16 cellular contexts compared by ENCODE assay signal in genomic region chr3:134985841-134986520, GRCh38.
DNase-seq lines count a peak whose midpoint lies in the region; ATAC-seq and TF ChIP-seq lines count a peak whose summit lies in the region.
"Had no signal": no experiment of that assay in that cellular context is flagged by ENCODE, and none has a peak within 500 bp of the region (broad histone marks: within the 10 kb centered on the region; RNA-seq: fewer than 3 reads in every experiment).

No MANE protein-coding gene starts in this region.

- ATAC-seq in HG03108 (IDR thresholded peaks at IDR 0.05; ENCODE audit: unreplicated experiment): no peak
- ATAC-seq: Panc1 had no signal

- no peak overlapping the region for H3K4me3 ChIP-seq in fibroblast of mammary gland (ENCODE audit: control insufficient read depth, low read depth, low read length)
- H3K4me3 ChIP-seq: MG63 had no signal

- no peak for TF ChIP-seq CTCF in fibroblast of mammary gland (conservative IDR thresholded peaks at IDR 0.05; ENCODE audit: control insufficient read depth, insufficient read depth, low read depth, low read length)

- DNase-seq in AG20443 (ENCODE audit: low spot score) (peak; percentile 49), GM04504 (ENCODE audit: low read depth) (peak; percentile 18), fibroblast of mammary gland (ENCODE audit: low read depth) (peak; percentile 29), retina (peak; percentile 72), NCI-H2029 (lab: John Stamatoyannopoulos, UW) (no peak)
- no peak for DNase-seq in stimulated activated CD4-positive, alpha-beta T cell treated with anti-CD3 and anti-CD28 coated beads, Interleukin-12 subunit alpha, Interleukin-12 subunit beta, amount 100 ng/mL, for 4 hours
- DNase-seq: CD4-positive, CD25-positive, alpha-beta regulatory T cell; DMS53; MG63; NCI-H1092 treated with DMSO at 0.1 percent for 48 hours; NCI-H187; NCI-H446; NCI-H748 treated with DMSO at 0.1 percent for 48 hours; SHP77 treated with DMSO at 0.1 percent for 48 hours had no signal

Comparison
In these comparisons a context has a peak if more than half of its experiments do, and no peak if none do; other contexts are left out.
1. DNase-seq: peak in AG20443 (single experiment), GM04504 (single experiment), fibroblast of mammary gland (single experiment) and retina (single experiment); none in NCI-H2029 (single experiment) and stimulated activated CD4-positive, alpha-beta T cell treated with anti-CD3 and anti-CD28 coated beads, Interleukin-12 subunit alpha, Interleukin-12 subunit beta, amount 100 ng/mL, for 4 hours (single experiment).